16 cellular contexts compared by ENCODE assay signal in genomic region chr19:6340493-6341201, GRCh38. TPM values are rescaled to one million over a fixed set of nuclear protein-coding genes. Genes with fewer than 3 reads are reported as not detected.
DNase-seq lines count a peak whose midpoint lies in the region; ATAC-seq, FAIRE-seq and TF ChIP-seq lines count a peak whose summit lies in the region.
"Had no signal": no experiment of that assay in that cellular context is flagged by ENCODE, and none has a peak within 500 bp of the region (broad histone marks: within the 10 kb centered on the region; RNA-seq: fewer than 3 reads in every experiment).

No MANE protein-coding gene starts in this region.

- POLR2A ChIA-PET in HepG2 (lab: Yijun Ruan, JAX) = interaction anchor here (1.0 to 1.1 kb wide), 2 partner anchors 21 to 81 kb away, joined by 3 read pairs; partner anchors contain the start of gene CLPP

- no peak overlapping the region for H3K4me3 Mint-ChIP-seq in stimulated activated memory B cell treated with anti-CD40 and anti-IgM and Interleukin-4, amounts not matched to agents 10 μg/mL and 1 μg/mL and 100 μg/mL, for 72 hours
- H3K4me3 Mint-ChIP-seq: mesothelial cell of epicardium had no signal

- H3K9ac ChIP-seq in HepG2 (ENCODE audit: insufficient read depth, low read depth, low read length) = no peak overlapping the region

- peak; percentile 46 for TF ChIP-seq CTCF in HepG2 (CRISPR knock-in tag; IDR thresholded peaks at IDR 0.05)
- TF ChIP-seq CTCF in right lobe of liver (IDR thresholded peaks at IDR 0.05) = no peak

- H3K9me3 ChIP-seq in HepG2 (ENCODE audit: low read length) (no peaks in the 10 kb centered on the region), right lobe of liver (no peaks in the 10 kb centered on the region)
- H3K9me3 ChIP-seq: stomach had no signal

- no peaks in the 10 kb centered on the region for H3K79me2 ChIP-seq in HepG2 (ENCODE audit: insufficient read depth, low read length)

- H3K27ac ChIP-seq in HepG2 (ENCODE audit: extremely low read length, insufficient read depth, low read length) = no peak overlapping the region
- H3K27ac ChIP-seq in right lobe of liver = no peak overlapping the region
- H3K27ac ChIP-seq: foreskin keratinocyte had no signal

- H3K4me3 ChIP-seq in HepG2 (replicated peaks in 1 of 3; ENCODE audit: insufficient read depth in 1 of 3, low read depth in 2 of 3, low read length in 3 of 3) (no peak overlapping the region), right lobe of liver (no peak overlapping the region)
- H3K4me3 ChIP-seq: stomach had no signal

- peaks cover 12% of the 10 kb centered on the region for H3K4me1 Mint-ChIP-seq in stimulated activated memory B cell treated with anti-CD40 and anti-IgM and Interleukin-4, amounts not matched to agents 10 μg/mL and 1 μg/mL and 100 μg/mL, for 72 hours

- H3K36me3 ChIP-seq in HepG2 (replicated peaks in 1 of 2; ENCODE audit: control insufficient read depth in 1 of 2, insufficient read depth in 2 of 2, low read length in 2 of 2) = no peaks in the 10 kb centered on the region
- H3K36me3 ChIP-seq in right lobe of liver = no peaks in the 10 kb centered on the region
- H3K36me3 ChIP-seq: stomach had no signal

- peak overlapping the region; percentile 3; the same call in 1 of the 2 replicates for H3K4me2 ChIP-seq in HepG2 (ENCODE audit: low read depth, low read length)

- in situ Hi-C loops in HepG2 (cut with HindIII; ENCODE audit: extremely low pct_ligation_motif_present, low pct_unique_long_range_greater_than_20kb) = no loop called here

- ATAC-seq in HepG2 (peak; percentile 86), right lobe of liver (no peak), HG02642 (IDR thresholded peaks at IDR 0.05; ENCODE audit: poor library complexity, unreplicated experiment) (no peak)
- peak; percentile 53 for ATAC-seq in stimulated activated memory B cell treated with anti-CD40 and anti-IgM and Interleukin-4, amounts not matched to agents 10 μg/mL and 1 μg/mL and 100 μg/mL, for 72 hours
- ATAC-seq: foreskin keratinocyte had no signal

- DNase-seq in HepG2 (ENCODE audit: low spot score) (no peak), right lobe of liver (no peak), RPMI8226 (peak; percentile 10), retina (no peak)
- DNase-seq: AML-193; effector CD4-positive, alpha-beta T cell; foreskin keratinocyte; NCI-H187 treated with DMSO at 0.1 percent for 48 hours; SIG-M5; stimulated activated CD4-positive, alpha-beta T cell treated with anti-CD3 and anti-CD28 coated beads, Interleukin-4, amount 100 ng/mL, for 1 hour; stomach had no signal

- TF ChIP-seq RAD21 in HepG2 (CRISPR knock-in tag; IDR thresholded peaks at IDR 0.05) = no peak

- no peak for TF ChIP-seq POLR2A in HepG2 (IDR thresholded peaks at IDR 0.05; ENCODE audit: insufficient read depth in 1 of 2, low read depth in 2 of 2, low read length in 2 of 2)
- TF ChIP-seq POLR2A in right lobe of liver (IDR thresholded peaks at IDR 0.05) = no peak

- H3K27me3 ChIP-seq in HepG2 (ENCODE audit: control insufficient read depth in 1 of 2, insufficient read depth in 2 of 2, low read length in 2 of 2) (no peaks in the 10 kb centered on the region), right lobe of liver (no peaks in the 10 kb centered on the region)
- H3K27me3 ChIP-seq: foreskin keratinocyte, stomach had no signal

- BruUV-seq in HepG2 (replicated peaks; lab: Mats Ljungman, UMichigan) = no TSS peak

- no peaks in the 10 kb centered on the region for H3K9me3 Mint-ChIP-seq in stimulated activated memory B cell treated with anti-CD40 and anti-IgM and Interleukin-4, amounts not matched to agents 10 μg/mL and 1 μg/mL and 100 μg/mL, for 72 hours

- H3K27me3 Mint-ChIP-seq in stimulated activated memory B cell treated with anti-CD40 and anti-IgM and Interleukin-4, amounts not matched to agents 10 μg/mL and 1 μg/mL and 100 μg/mL, for 72 hours = peaks cover 8% of the 10 kb centered on the region

- intact Hi-C loops in HepG2 (cut with micrococcal nuclease; ENCODE audit: unreplicated experiment) = no loop called here
- intact Hi-C loops in right lobe of liver (cut with DNase I) = no loop called here

- CTCF ChIA-PET in HepG2 (lab: Yijun Ruan, JAX; ENCODE audit: low intra/inter-chr PET ratio, low total read pairs) = no interaction called here

- no peak overlapping the region for H2AFZ ChIP-seq in HepG2 (ENCODE audit: low read length)

- H3K4me1 ChIP-seq in HepG2 (ENCODE audit: insufficient read depth, low read length) (0 out of 2 replicates have a peak, but pooled peaks cover 6% of the 10 kb centered on the region), right lobe of liver (no peaks in the 10 kb centered on the region)
- H3K4me1 ChIP-seq: foreskin keratinocyte, stomach had no signal

- no peak for TF ChIP-seq EP300 in HepG2 (IDR thresholded peaks at IDR 0.05; ENCODE audit: low read depth in 2 of 2, low read length in 2 of 2)
- no peak for TF ChIP-seq EP300 in HepG2 (CRISPR knock-in tag; IDR thresholded peaks at IDR 0.05; ENCODE audit: borderline replicate concordance)

- H3K36me3 Mint-ChIP-seq in stimulated activated memory B cell treated with anti-CD40 and anti-IgM and Interleukin-4, amounts not matched to agents 10 μg/mL and 1 μg/mL and 100 μg/mL, for 72 hours = peaks cover 5% of the 10 kb centered on the region
- H3K36me3 Mint-ChIP-seq: mesothelial cell of epicardium had no signal

- 31% methylated on average over 14 of the region's 14 CpGs for WGBS in HepG2 (ENCODE audit: low lambda C conversion rate)
- WGBS in right lobe of liver (ENCODE audit: insufficient coverage, low coverage, low lambda C conversion rate, missing lambda C conversion rate) = 79% methylated on average over 10 of the region's 14 CpGs

- FAIRE-seq in HepG2 (lab: Jason Lieb, UNC) = no peak

- no peak overlapping the region for H3K27ac Mint-ChIP-seq in stimulated activated memory B cell treated with anti-CD40 and anti-IgM and Interleukin-4, amounts not matched to agents 10 μg/mL and 1 μg/mL and 100 μg/mL, for 72 hours
- H3K27ac Mint-ChIP-seq: mesothelial cell of epicardium had no signal

- H4K20me1 ChIP-seq in HepG2 (ENCODE audit: insufficient read depth, low read length) = no peaks in the 10 kb centered on the region

RNA-seq across cellular contexts. Expression of gene ACER1, which starts 7.2 kb away (rescaled TPM):
- total RNA-seq in HepG2 (2016; rRNA removed; fragmentation: Illumina TruSeq; extraction: Trizol) (not detected in 2 replicates), right lobe of liver (under 1 TPM in 1 of 6 experiments, not detected in 5; 0.48 TPM)
- not detected in 2 replicates for total RNA-seq in HepG2 (2016; cell fraction: cytosol; rRNA removed; fragmentation: Illumina TruSeq; extraction: Trizol; ENCODE audit: low read depth)
- not detected in 2 replicates for total RNA-seq in HepG2 (2016; cell fraction: insoluble cytoplasmic fraction; rRNA removed; fragmentation: Illumina TruSeq; extraction: Trizol)
- not detected in 2 replicates for total RNA-seq in HepG2 (2016; cell fraction: membrane; rRNA removed; fragmentation: Illumina TruSeq; extraction: Trizol)
- total RNA-seq in HepG2 (2016; cell fraction: nucleus; rRNA removed; fragmentation: Illumina TruSeq; extraction: Trizol) = not detected in 2 replicates
- polyA plus RNA-seq in HepG2 (2011; rRNA removed) = not detected in 2 replicates
- polyA plus RNA-seq in HepG2 (2011; cell fraction: cytosol; rRNA removed) = not detected in 2 replicates
- polyA plus RNA-seq in HepG2 (2011; cell fraction: nucleus; rRNA removed) = not detected in 2 replicates
- not detected in 2 replicates for polyA plus RNA-seq in HepG2 (2012)
- not detected in 2 replicates for polyA plus RNA-seq in HepG2 (2016; cell fraction: cytosol; fragmentation: Illumina TruSeq; extraction: Trizol; ENCODE audit: low read depth)
- not detected in 2 replicates for polyA plus RNA-seq in HepG2 (2016; cell fraction: insoluble cytoplasmic fraction; fragmentation: Illumina TruSeq; extraction: Trizol; ENCODE audit: low read depth)
- polyA plus RNA-seq in HepG2 (2016; cell fraction: membrane; fragmentation: Illumina TruSeq; extraction: Trizol; ENCODE audit: low read depth) = not detected in 2 replicates
- not detected in 2 replicates for polyA plus RNA-seq in HepG2 (2016; cell fraction: nucleus; fragmentation: Illumina TruSeq; extraction: Trizol; ENCODE audit: insufficient read depth, low read depth)
- not detected in 2 replicates for polyA minus RNA-seq in HepG2 (2011; rRNA and poly(A)+ RNA removed; ENCODE audit: low replicate concordance)
- not detected in 2 replicates for polyA minus RNA-seq in HepG2 (2011; cell fraction: cytosol; rRNA and poly(A)+ RNA removed)
- not detected in 2 replicates for polyA minus RNA-seq in HepG2 (2011; cell fraction: nucleus; rRNA and poly(A)+ RNA removed)
- total RNA-seq: foreskin keratinocyte, G401, mesothelial cell of epicardium, posterior vena cava had no signal

RNA-seq across cellular contexts. Expression of gene CLPP, which starts 20.7 kb away (rescaled TPM):
- total RNA-seq in HepG2 (2016; rRNA removed; fragmentation: Illumina TruSeq; extraction: Trizol) = 45.3 and 46.6 TPM in 2 replicates
- 152 and 166 TPM in 2 replicates for total RNA-seq in HepG2 (2016; cell fraction: cytosol; rRNA removed; fragmentation: Illumina TruSeq; extraction: Trizol; ENCODE audit: low read depth)
- 32.9 and 56.9 TPM in 2 replicates for total RNA-seq in HepG2 (2016; cell fraction: insoluble cytoplasmic fraction; rRNA removed; fragmentation: Illumina TruSeq; extraction: Trizol)
- total RNA-seq in HepG2 (2016; cell fraction: membrane; rRNA removed; fragmentation: Illumina TruSeq; extraction: Trizol) = 107 and 109 TPM in 2 replicates
- total RNA-seq in HepG2 (2016; cell fraction: nucleus; rRNA removed; fragmentation: Illumina TruSeq; extraction: Trizol) = 20.2 and 28.2 TPM in 2 replicates
- polyA plus RNA-seq in HepG2 (2011; rRNA removed) = 68.4 and 72.3 TPM in 2 replicates
- polyA plus RNA-seq in HepG2 (2011; cell fraction: cytosol; rRNA removed) = 91.9 and 175 TPM in 2 replicates
- 80.6 and 81.0 TPM in 2 replicates for polyA plus RNA-seq in HepG2 (2011; cell fraction: nucleus; rRNA removed)
- 42.1 and 53.9 TPM in 2 replicates for polyA plus RNA-seq in HepG2 (2012)
- polyA plus RNA-seq in HepG2 (2016; cell fraction: cytosol; fragmentation: Illumina TruSeq; extraction: Trizol; ENCODE audit: low read depth) = 192 and 215 TPM in 2 replicates
- 50.0 and 71.7 TPM in 2 replicates for polyA plus RNA-seq in HepG2 (2016; cell fraction: insoluble cytoplasmic fraction; fragmentation: Illumina TruSeq; extraction: Trizol; ENCODE audit: low read depth)
- 128 TPM in 2 replicates for polyA plus RNA-seq in HepG2 (2016; cell fraction: membrane; fragmentation: Illumina TruSeq; extraction: Trizol; ENCODE audit: low read depth)
- polyA plus RNA-seq in HepG2 (2016; cell fraction: nucleus; fragmentation: Illumina TruSeq; extraction: Trizol; ENCODE audit: insufficient read depth, low read depth) = 47.5 and 49.3 TPM in 2 replicates
- polyA minus RNA-seq in HepG2 (2011; rRNA and poly(A)+ RNA removed; ENCODE audit: low replicate concordance) = 74.2 and 90.7 TPM in 2 replicates
- polyA minus RNA-seq in HepG2 (2011; cell fraction: cytosol; rRNA and poly(A)+ RNA removed) = 19.5 and 26.8 TPM in 2 replicates
- polyA minus RNA-seq in HepG2 (2011; cell fraction: nucleus; rRNA and poly(A)+ RNA removed) = 6.1 and 7.1 TPM in 2 replicates
- total RNA-seq in right lobe of liver = 100 to 1,000 TPM in 2 of 6 experiments, 10 to 100 TPM in 4; 38.0 to 112 (median 53.8) TPM

RNA-seq across cellular contexts. Expression of gene ALKBH7, which starts 31.9 kb away (rescaled TPM):
- total RNA-seq in HepG2 (2016; rRNA removed; fragmentation: Illumina TruSeq; extraction: Trizol) (45.9 and 48.3 TPM in 2 replicates), right lobe of liver (10 to 100 TPM; 60.7 to 78.4 (median 72.2) TPM)
- 30.9 and 31.3 TPM in 2 replicates for total RNA-seq in HepG2 (2016; cell fraction: cytosol; rRNA removed; fragmentation: Illumina TruSeq; extraction: Trizol; ENCODE audit: low read depth)
- 51.6 and 55.7 TPM in 2 replicates for total RNA-seq in HepG2 (2016; cell fraction: insoluble cytoplasmic fraction; rRNA removed; fragmentation: Illumina TruSeq; extraction: Trizol)
- 41.9 and 45.4 TPM in 2 replicates for total RNA-seq in HepG2 (2016; cell fraction: membrane; rRNA removed; fragmentation: Illumina TruSeq; extraction: Trizol)
- total RNA-seq in HepG2 (2016; cell fraction: nucleus; rRNA removed; fragmentation: Illumina TruSeq; extraction: Trizol) = 18.3 and 18.4 TPM in 2 replicates
- polyA plus RNA-seq in HepG2 (2011; rRNA removed) = 29.6 and 36.8 TPM in 2 replicates
- 29.3 and 56.9 TPM in 2 replicates for polyA plus RNA-seq in HepG2 (2011; cell fraction: cytosol; rRNA removed)
- polyA plus RNA-seq in HepG2 (2011; cell fraction: nucleus; rRNA removed) = 20.4 and 21.6 TPM in 2 replicates
- 21.7 and 27.2 TPM in 2 replicates for polyA plus RNA-seq in HepG2 (2012)
- polyA plus RNA-seq in HepG2 (2016; cell fraction: cytosol; fragmentation: Illumina TruSeq; extraction: Trizol; ENCODE audit: low read depth) = 24.1 and 27.0 TPM in 2 replicates
- 36.2 and 37.8 TPM in 2 replicates for polyA plus RNA-seq in HepG2 (2016; cell fraction: insoluble cytoplasmic fraction; fragmentation: Illumina TruSeq; extraction: Trizol; ENCODE audit: low read depth)
- 30.0 and 31.3 TPM in 2 replicates for polyA plus RNA-seq in HepG2 (2016; cell fraction: membrane; fragmentation: Illumina TruSeq; extraction: Trizol; ENCODE audit: low read depth)
- 23.5 and 29.2 TPM in 2 replicates for polyA plus RNA-seq in HepG2 (2016; cell fraction: nucleus; fragmentation: Illumina TruSeq; extraction: Trizol; ENCODE audit: insufficient read depth, low read depth)
- polyA minus RNA-seq in HepG2 (2011; rRNA and poly(A)+ RNA removed; ENCODE audit: low replicate concordance) = 6.0 and 18.9 TPM in 2 replicates
- polyA minus RNA-seq in HepG2 (2011; cell fraction: cytosol; rRNA and poly(A)+ RNA removed) = 11.2 and 13.7 TPM in 2 replicates
- 3.2 and 4.4 TPM in 2 replicates for polyA minus RNA-seq in HepG2 (2011; cell fraction: nucleus; rRNA and poly(A)+ RNA removed)

RNA-seq across cellular contexts. Expression of gene PSPN, which starts 35.1 kb away (rescaled TPM):
- total RNA-seq in HepG2 (2016; rRNA removed; fragmentation: Illumina TruSeq; extraction: Trizol) (0.95 and 1.1 TPM in 2 replicates), right lobe of liver (1 to 10 TPM in 3 of 6 experiments, under 1 TPM in 3; 0.55 to 1.9 (median 1.0) TPM)
- 0.18 and 0.20 TPM in 2 replicates for total RNA-seq in HepG2 (2016; cell fraction: cytosol; rRNA removed; fragmentation: Illumina TruSeq; extraction: Trizol; ENCODE audit: low read depth)
- total RNA-seq in HepG2 (2016; cell fraction: insoluble cytoplasmic fraction; rRNA removed; fragmentation: Illumina TruSeq; extraction: Trizol) = 1.1 TPM in 2 replicates
- 0.48 and 0.65 TPM in 2 replicates for total RNA-seq in HepG2 (2016; cell fraction: membrane; rRNA removed; fragmentation: Illumina TruSeq; extraction: Trizol)
- 0.72 and 0.84 TPM in 2 replicates for total RNA-seq in HepG2 (2016; cell fraction: nucleus; rRNA removed; fragmentation: Illumina TruSeq; extraction: Trizol)
- 0.69 and 0.98 TPM in 2 replicates for polyA plus RNA-seq in HepG2 (2011; rRNA removed)
- 0.68 and 0.69 TPM in 2 replicates for polyA plus RNA-seq in HepG2 (2011; cell fraction: cytosol; rRNA removed)
- polyA plus RNA-seq in HepG2 (2011; cell fraction: nucleus; rRNA removed) = 2.0 and 2.1 TPM in 2 replicates
- polyA plus RNA-seq in HepG2 (2012) = 0.44 and 0.88 TPM in 2 replicates
- polyA plus RNA-seq in HepG2 (2016; cell fraction: cytosol; fragmentation: Illumina TruSeq; extraction: Trizol; ENCODE audit: low read depth) = 0.12 TPM in 2 replicates
- 1.1 and 1.8 TPM in 2 replicates for polyA plus RNA-seq in HepG2 (2016; cell fraction: insoluble cytoplasmic fraction; fragmentation: Illumina TruSeq; extraction: Trizol; ENCODE audit: low read depth)
- polyA plus RNA-seq in HepG2 (2016; cell fraction: membrane; fragmentation: Illumina TruSeq; extraction: Trizol; ENCODE audit: low read depth) = 0.45 TPM in 2 replicates
- 2.0 TPM in 2 replicates for polyA plus RNA-seq in HepG2 (2016; cell fraction: nucleus; fragmentation: Illumina TruSeq; extraction: Trizol; ENCODE audit: insufficient read depth, low read depth)
- polyA minus RNA-seq in HepG2 (2011; rRNA and poly(A)+ RNA removed; ENCODE audit: low replicate concordance) = 2.0 and 2.9 TPM in 2 replicates
- 1.3 and 1.8 TPM in 2 replicates for polyA minus RNA-seq in HepG2 (2011; cell fraction: cytosol; rRNA and poly(A)+ RNA removed)
- 1.2 and 1.3 TPM in 2 replicates for polyA minus RNA-seq in HepG2 (2011; cell fraction: nucleus; rRNA and poly(A)+ RNA removed)

RNA-seq across cellular contexts. Expression of gene GTF2F1, which starts 52.3 kb away (rescaled TPM):
- total RNA-seq in HepG2 (2016; rRNA removed; fragmentation: Illumina TruSeq; extraction: Trizol) (30.7 and 34.1 TPM in 2 replicates), right lobe of liver (10 to 100 TPM; 12.8 to 22.7 (median 19.8) TPM)
- 6.6 and 7.5 TPM in 2 replicates for total RNA-seq in HepG2 (2016; cell fraction: cytosol; rRNA removed; fragmentation: Illumina TruSeq; extraction: Trizol; ENCODE audit: low read depth)
- 29.0 and 34.4 TPM in 2 replicates for total RNA-seq in HepG2 (2016; cell fraction: insoluble cytoplasmic fraction; rRNA removed; fragmentation: Illumina TruSeq; extraction: Trizol)
- total RNA-seq in HepG2 (2016; cell fraction: membrane; rRNA removed; fragmentation: Illumina TruSeq; extraction: Trizol) = 16.5 and 20.0 TPM in 2 replicates
- 14.6 and 16.4 TPM in 2 replicates for total RNA-seq in HepG2 (2016; cell fraction: nucleus; rRNA removed; fragmentation: Illumina TruSeq; extraction: Trizol)
- polyA plus RNA-seq in HepG2 (2011; rRNA removed) = 26.0 and 27.8 TPM in 2 replicates
- polyA plus RNA-seq in HepG2 (2011; cell fraction: cytosol; rRNA removed) = 32.7 and 42.5 TPM in 2 replicates
- 26.0 and 28.8 TPM in 2 replicates for polyA plus RNA-seq in HepG2 (2011; cell fraction: nucleus; rRNA removed)
- 27.7 and 33.9 TPM in 2 replicates for polyA plus RNA-seq in HepG2 (2012)
- polyA plus RNA-seq in HepG2 (2016; cell fraction: cytosol; fragmentation: Illumina TruSeq; extraction: Trizol; ENCODE audit: low read depth) = 10.1 and 10.5 TPM in 2 replicates
- polyA plus RNA-seq in HepG2 (2016; cell fraction: insoluble cytoplasmic fraction; fragmentation: Illumina TruSeq; extraction: Trizol; ENCODE audit: low read depth) = 48.2 and 57.9 TPM in 2 replicates
- polyA plus RNA-seq in HepG2 (2016; cell fraction: membrane; fragmentation: Illumina TruSeq; extraction: Trizol; ENCODE audit: low read depth) = 16.8 and 18.4 TPM in 2 replicates
- polyA plus RNA-seq in HepG2 (2016; cell fraction: nucleus; fragmentation: Illumina TruSeq; extraction: Trizol; ENCODE audit: insufficient read depth, low read depth) = 54.2 and 60.4 TPM in 2 replicates
- 28.2 and 31.6 TPM in 2 replicates for polyA minus RNA-seq in HepG2 (2011; rRNA and poly(A)+ RNA removed; ENCODE audit: low replicate concordance)
- polyA minus RNA-seq in HepG2 (2011; cell fraction: cytosol; rRNA and poly(A)+ RNA removed) = 20.6 and 23.2 TPM in 2 replicates
- 11.4 and 11.5 TPM in 2 replicates for polyA minus RNA-seq in HepG2 (2011; cell fraction: nucleus; rRNA and poly(A)+ RNA removed)

Comparison
In these comparisons a context has a peak if more than half of its experiments do, and no peak if none do; other contexts are left out.
1. ATAC-seq: peak in HepG2 (single experiment) and stimulated activated memory B cell treated with anti-CD40 and anti-IgM and Interleukin-4, amounts not matched to agents 10 μg/mL and 1 μg/mL and 100 μg/mL, for 72 hours (single experiment); none in right lobe of liver (0 of 4) and HG02642 (single experiment).